In genomic region chr2:189155795-189156194, GRCh38 we compare ENCODE assay signal across 21 cellular contexts. TPM values are rescaled to one million over a fixed set of nuclear protein-coding genes. Genes with fewer than 3 reads are reported as not detected.
DNase-seq lines count a peak whose midpoint lies in the region; ATAC-seq and TF ChIP-seq lines count a peak whose summit lies in the region.
"Had no signal": no experiment of that assay in that cellular context is flagged by ENCODE, and none has a peak within 500 bp of the region (broad histone marks: within the 10 kb centered on the region; RNA-seq: fewer than 3 reads in every experiment).

No MANE protein-coding gene starts in this region.

- H3K36me3 Mint-ChIP-seq in HFFc6 (ENCODE audit: low read depth) (peaks cover 53% of the 10 kb centered on the region), osteocyte (ENCODE audit: unreplicated experiment) (peaks cover 25% of the 10 kb centered on the region)
- H3K36me3 Mint-ChIP-seq: CD4-positive, alpha-beta memory T cell had no signal

- ATAC-seq in GM21717 (IDR thresholded peaks at IDR 0.05; ENCODE audit: unreplicated experiment) (no peak), GM18870 (IDR thresholded peaks at IDR 0.05; ENCODE audit: unreplicated experiment) (no peak)
- ATAC-seq: A549, GM12878 had no signal

- peak overlapping the region; percentile 64 for H3K27ac Mint-ChIP-seq in HFFc6
- H3K27ac Mint-ChIP-seq in osteocyte (ENCODE audit: unreplicated experiment): peak overlapping the region; percentile 36
- H3K27ac Mint-ChIP-seq: CD4-positive, alpha-beta memory T cell had no signal

- H3K4me3 Mint-ChIP-seq in HFFc6: peak overlapping the region; percentile 5
- no peak overlapping the region for H3K4me3 Mint-ChIP-seq in osteocyte (ENCODE audit: unreplicated experiment)
- H3K4me3 Mint-ChIP-seq: CD4-positive, alpha-beta memory T cell had no signal

- peak; percentile 51 for DNase-seq in EH (ENCODE audit: low read depth)
- DNase-seq in HFFc6: peak; percentile 28
- peak; percentile 35 for DNase-seq in fibroblast of the aortic adventitia (ENCODE audit: low read depth)
- no peak for DNase-seq in osteocyte (ENCODE audit: extremely low spot score, unreplicated experiment)
- DNase-seq in DMS 273 (lab: John Stamatoyannopoulos, UW; ENCODE audit: unreplicated experiment): no peak
- DNase-seq: 8988T; ACHN; C1 segment of cervical spinal cord; Calu3; CD4-positive, alpha-beta memory T cell; COR-L47; DMS153; DND-41; EL; GDM1; GOT3 had no signal

- no peak for TF ChIP-seq CTCF in HFFc6 (IDR thresholded peaks at IDR 0.05)
- no peak for TF ChIP-seq CTCF in fibroblast of the aortic adventitia (IDR thresholded peaks at IDR 0.05; ENCODE audit: insufficient read depth, low read length)
- no peak for TF ChIP-seq CTCF in osteocyte (IDR thresholded peaks at IDR 0.05)

- H3K9me3 Mint-ChIP-seq in HFFc6 (no peaks in the 10 kb centered on the region), osteocyte (ENCODE audit: unreplicated experiment) (no peaks in the 10 kb centered on the region)
- H3K9me3 Mint-ChIP-seq: CD4-positive, alpha-beta memory T cell had no signal

- H3K4me1 Mint-ChIP-seq in HFFc6 (ENCODE audit: low read depth): peaks cover 95% of the 10 kb centered on the region
- H3K4me1 Mint-ChIP-seq in osteocyte (ENCODE audit: unreplicated experiment): peaks cover 94% of the 10 kb centered on the region
- H3K4me1 Mint-ChIP-seq: CD4-positive, alpha-beta memory T cell had no signal

- H3K27me3 Mint-ChIP-seq in HFFc6 (ENCODE audit: insufficient read depth): no peaks in the 10 kb centered on the region; the same call in none of the 2 replicates
- no peaks in the 10 kb centered on the region for H3K27me3 Mint-ChIP-seq in osteocyte (ENCODE audit: unreplicated experiment)
- H3K27me3 Mint-ChIP-seq: CD4-positive, alpha-beta memory T cell had no signal

- H3K4me3 ChIP-seq in fibroblast of the aortic adventitia (ENCODE audit: low read depth, low read length): no peak overlapping the region
- H3K4me3 ChIP-seq: A549, GM12878, HAP-1 had no signal

RNA-seq across cellular contexts. Expression of gene COL5A2, which starts 23.8 kb away (rescaled TPM):
- total RNA-seq in HFFc6 (2021; fragmentation: NEBNext Ultra II Directional; extraction: Animal tissue kit (Norgen Biotek cat#: 25700)): 100 to 1,000 TPM; 265 to 388 (median 303) TPM
- total RNA-seq in fibroblast of the aortic adventitia (ENCODE audit: low replicate concordance): 133 and 671 TPM in 2 replicates
- 1,873 and 1,955 TPM in 2 replicates for total RNA-seq in osteocyte

Comparison
In these comparisons a context has a peak if more than half of its experiments do, and no peak if none do; other contexts are left out.
1. DNase-seq: peak in EH (single experiment), HFFc6 (single experiment) and fibroblast of the aortic adventitia (single experiment); none in osteocyte (single experiment) and DMS 273 (single experiment).